In the genomic region with DNA sequence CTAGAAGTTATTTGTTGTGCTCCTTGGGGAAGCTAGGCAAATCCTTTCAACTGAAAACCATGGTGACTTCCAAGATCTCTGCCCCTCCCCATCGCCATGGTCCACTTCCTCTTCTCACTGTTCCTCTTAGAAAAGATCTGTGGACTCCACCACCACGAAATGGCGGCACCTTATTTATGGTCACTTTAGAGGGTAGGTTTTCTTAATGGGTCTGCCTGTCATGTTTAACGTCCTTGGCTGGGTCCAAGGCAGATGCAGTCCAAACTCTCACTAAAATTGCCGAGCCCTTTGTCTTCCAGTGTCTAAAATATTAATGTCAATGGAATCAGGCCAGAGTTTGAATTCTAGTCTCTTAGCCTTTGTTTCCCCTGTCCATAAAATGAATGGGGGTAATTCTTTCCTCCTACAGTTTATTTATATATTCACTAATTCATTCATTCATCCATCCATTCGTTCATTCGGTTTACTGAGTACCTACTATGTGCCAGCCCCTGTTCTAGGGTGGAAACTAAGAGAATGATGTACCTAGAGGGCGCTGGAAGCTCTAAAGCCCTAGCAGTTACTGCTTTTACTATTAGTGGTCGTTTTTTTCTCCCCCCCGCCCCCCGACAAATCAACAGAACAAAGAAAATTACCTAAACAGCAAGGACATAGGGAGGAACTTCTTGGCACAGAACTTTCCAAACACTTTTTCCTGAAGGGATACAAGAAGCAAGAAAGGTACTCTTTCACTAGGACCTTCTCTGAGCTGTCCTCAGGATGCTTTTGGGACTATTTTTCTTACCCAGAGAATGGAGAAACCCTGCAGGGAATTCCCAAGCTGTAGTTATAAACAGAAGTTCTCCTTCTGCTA, we compare ENCODE assay signal across 8 cellular contexts. TPM values are rescaled to one million over a fixed set of nuclear protein-coding genes. Genes with fewer than 3 reads are reported as not detected.
A peak's percentile ranks its signal among the peaks of the same experiment; 100 is the strongest.
DNase-seq lines count a peak whose midpoint lies in the region; ATAC-seq and TF ChIP-seq lines count a peak whose summit lies in the region.

No MANE protein-coding gene starts in this region.

- H3K9me3 ChIP-seq in PC-9 (ENCODE audit: insufficient read depth, low read depth) (no peaks in the 10 kb centered on the region), breast epithelium (no peaks in the 10 kb centered on the region), left lung (no peaks in the 10 kb centered on the region), testis (no peaks in the 10 kb centered on the region)

- no peaks in the 10 kb centered on the region for H3K9me2 ChIP-seq in PC-9 (ENCODE audit: insufficient read depth)

- H3K36me3 ChIP-seq in BJ (ENCODE audit: control insufficient read depth, insufficient read depth, low read length) (no peaks in the 10 kb centered on the region), PC-9 (ENCODE audit: low read depth) (no peaks in the 10 kb centered on the region; the same call in 1 of the 2 replicates), breast epithelium (peaks cover 2% of the 10 kb centered on the region), left lung (peaks cover 0 to 26% of the 10 kb centered on the region in 2 donors), testis (ENCODE audit: low read depth, missing control alignments) (no peaks in the 10 kb centered on the region)

- H2AFZ ChIP-seq in PC-9 = peak overlapping the region; percentile 88

- no peaks in the 10 kb centered on the region for H3K27me3 ChIP-seq in BJ (ENCODE audit: control insufficient read depth, insufficient read depth, low read length)
- no peaks in the 10 kb centered on the region for H3K27me3 ChIP-seq in PC-9 (ENCODE audit: insufficient read depth, low read depth)
- H3K27me3 ChIP-seq in breast epithelium = no peaks in the 10 kb centered on the region
- no peaks in the 10 kb centered on the region for H3K27me3 ChIP-seq in left lung
- H3K27me3 ChIP-seq in testis = no peaks in the 10 kb centered on the region

- TSS peak; percentile 63 for BruUV-seq in PC-9 (replicated peaks; lab: Mats Ljungman, UMichigan)

- TF ChIP-seq POLR2A in breast epithelium (IDR thresholded peaks at IDR 0.05) (no peak), testis (IDR thresholded peaks at IDR 0.05) (no peak)

- H3K4me1 ChIP-seq in PC-9 (replicated peaks; ENCODE audit: insufficient read depth) (peaks cover 28% of the 10 kb centered on the region), breast epithelium (peaks cover 0 to 7% of the 10 kb centered on the region in 2 donors), left lung (peaks cover 12 to 40% of the 10 kb centered on the region in 2 donors), testis (peaks cover 3% of the 10 kb centered on the region)

- H3K4me3 ChIP-seq in BJ (ENCODE audit: low read depth, low read length) (peak overlapping the region; percentile 98), PC-9 (peak overlapping the region; percentile 94), breast epithelium (peak overlapping the region; percentile 77 to 99 (median 94)), left lung (peak overlapping the region; percentile 62 to 92), testis (peak overlapping the region; percentile 92 to 97)

- peaks cover 10% of the 10 kb centered on the region; the same call in 1 of the 2 replicates for H3F3A ChIP-seq in PC-9 (ENCODE audit: insufficient read depth, low read depth)

- H3K4me2 ChIP-seq in PC-9 = peak overlapping the region; percentile 88

- DNase-seq in BJ (ENCODE audit: low read depth) (no peak), PC-9 (no peak), breast epithelium (ENCODE audit: low spot score in 2 of 2) (no peak), left lung (peak in 1 of 2 donors; percentile 72), testis (peak; percentile 44), GOT3 (lab: John Stamatoyannopoulos, UW) (no peak), NCI-H1092 (lab: John Stamatoyannopoulos, UW) (no peak)

- 13 to 20% methylated on average over 11 of the region's 11 CpGs for WGBS in testis, 2 donors

- peak; percentile 49 for TF ChIP-seq CTCF in BJ (IDR thresholded peaks at IDR 0.05; ENCODE audit: insufficient read depth, low read depth, low read length)
- TF ChIP-seq CTCF in PC-9 (conservative IDR thresholded peaks at IDR 0.05) = no peak; the same call in 1 of the 2 replicates
- TF ChIP-seq CTCF in breast epithelium (IDR thresholded peaks at IDR 0.05) = no peak
- TF ChIP-seq CTCF in left lung (IDR thresholded peaks at IDR 0.05) = no peak
- no peak for TF ChIP-seq CTCF in testis (IDR thresholded peaks at IDR 0.05)

- CTCF ChIA-PET in BJ (lab: Yijun Ruan, JAX) = interaction anchor here (0.7 to 3.9 kb wide), 10 partner anchors 12 to 47 kb away, joined by 3 to 17 read pairs (median 6); a partner anchor contains a TSS
- CTCF ChIA-PET in PC-9 (lab: Charles Lee) = interaction anchor here (0.6 to 1.6 kb wide), 5 partner anchors 16 to 307 kb away, joined by 3 to 4 read pairs (median 3); a partner anchor contains a TSS

- POLR2A ChIA-PET in BJ (lab: Charles Lee) (interaction anchor here (1.5 to 2.2 kb wide), 2 partner anchors 16 to 18 kb away, joined by 6 to 7 read pairs; no protein-coding TSS in a partner anchor), PC-9 (lab: Charles Lee; ENCODE audit: unreplicated experiment) (interaction anchor here (0.6 to 1.2 kb wide), 3 partner anchors 16 to 47 kb away, joined by 3 to 7 read pairs (median 5); a partner anchor contains a TSS)

- peak; percentile 24 for ATAC-seq in GM19463 (IDR thresholded peaks at IDR 0.05; ENCODE audit: unreplicated experiment)
- ATAC-seq in left lung = peak; percentile 6

- intact Hi-C loops in PC-9 (cut with micrococcal nuclease; ENCODE audit: unreplicated experiment) = loop anchor here (1.0 kb wide), 2 partner anchors 16 to 47 kb away; a partner anchor contains a TSS
- intact Hi-C loops in breast epithelium (cut with DNase I; ENCODE audit: low total_unique reads) = loop anchor here (2.0 kb wide), 1 partner anchor 16 kb away; no protein-coding TSS in a partner anchor
- intact Hi-C loops in left lung (cut with DNase I) = no loop called here
- intact Hi-C loops in testis (cut with DNase I; ENCODE audit: low total_unique reads) = no loop called here

- H4K20me1 ChIP-seq in PC-9 (ENCODE audit: insufficient read depth) = no peaks in the 10 kb centered on the region

- H3K79me2 ChIP-seq in PC-9 (ENCODE audit: low read depth) = peaks cover 41% of the 10 kb centered on the region

- peak overlapping the region; percentile 53 for H3K27ac ChIP-seq in PC-9
- peak overlapping the region; percentile 97 to 99 for H3K27ac ChIP-seq in breast epithelium
- H3K27ac ChIP-seq in left lung = peak overlapping the region; percentile 98 to 100
- H3K27ac ChIP-seq in testis = peak overlapping the region; percentile 98 to 99

RNA-seq across cellular contexts. Expression of a gene that starts 0.7 kb away (rescaled TPM):
- polyA plus RNA-seq in BJ (2011; rRNA removed) (0.09 and 0.12 TPM in 2 replicates), testis (ENCODE audit: insufficient read depth, low read depth, low replicate concordance) (0.76 TPM)
- polyA minus RNA-seq in BJ (2011; rRNA and poly(A)+ RNA removed) = 0.36 TPM in 1 of 2 replicates, not detected in the other
- total RNA-seq in PC-9 (2021) (0.61 and 2.0 TPM in 2 replicates), breast epithelium (1 to 10 TPM; 1.6 to 2.6 (median 2.2) TPM), left lung (1 to 10 TPM; 1.7 to 3.8 TPM), testis (under 1 TPM; 0.62 to 0.87 TPM)

RNA-seq across cellular contexts. Expression of a gene that starts 0.9 kb away (rescaled TPM):
- polyA plus RNA-seq in BJ (2011; rRNA removed) (2,480 and 4,424 TPM in 2 replicates), testis (ENCODE audit: insufficient read depth, low read depth, low replicate concordance) (2,068 TPM)
- polyA minus RNA-seq in BJ (2011; rRNA and poly(A)+ RNA removed) = 224 and 314 TPM in 2 replicates
- total RNA-seq in PC-9 (2021) (606 and 685 TPM in 2 replicates), breast epithelium (1,000 to 10,000 TPM; 2,658 to 3,703 (median 3,086) TPM), left lung (1,000 to 10,000 TPM; 4,127 to 5,072 TPM), testis (1,000 to 10,000 TPM in 1 of 2 donors, 100 to 1,000 TPM in 1; 439 to 1,401 TPM)

RNA-seq across cellular contexts. Expression of a gene that starts 25.9 kb away (rescaled TPM):
- polyA plus RNA-seq in BJ (2011; rRNA removed) = 10.8 and 15.3 TPM in 2 replicates
- 8.0 and 14.2 TPM in 2 replicates for polyA minus RNA-seq in BJ (2011; rRNA and poly(A)+ RNA removed)
- 17.4 and 21.3 TPM in 2 replicates for total RNA-seq in PC-9 (2021)
- 10 to 100 TPM in 2 of 3 donors, 1 to 10 TPM in 1; 9.8 to 15.5 (median 13.5) TPM for total RNA-seq in breast epithelium
- 10 to 100 TPM; 26.6 to 30.8 TPM for total RNA-seq in left lung
- 10 to 100 TPM; 19.1 to 23.5 TPM for total RNA-seq in testis
- polyA plus RNA-seq in testis (ENCODE audit: insufficient read depth, low read depth, low replicate concordance) = 120 TPM

RNA-seq across cellular contexts. Expression of a gene that starts 47.0 kb away (rescaled TPM):
- polyA plus RNA-seq in BJ (2011; rRNA removed) (40.7 and 60.6 TPM in 2 replicates), testis (ENCODE audit: insufficient read depth, low read depth, low replicate concordance) (89.6 TPM)
- polyA minus RNA-seq in BJ (2011; rRNA and poly(A)+ RNA removed) = 98.5 and 123 TPM in 2 replicates
- total RNA-seq in PC-9 (2021) (63.2 and 64.2 TPM in 2 replicates), breast epithelium (100 to 1,000 TPM in 2 of 3 donors, 10 to 100 TPM in 1; 82.4 to 117 (median 103) TPM), left lung (10 to 100 TPM; 72.6 to 92.5 TPM), testis (100 to 1,000 TPM; 127 to 137 TPM)

Comparison
In these comparisons a context has a peak if more than half of its experiments do, and no peak if none do; other contexts are left out.
1. intact Hi-C loops: an anchor here in PC-9 (1.0 kb wide) and breast epithelium (2.0 kb wide); none called in left lung and testis.